Comparison of ENCODE assay signal across 27 cellular contexts in genomic region chr16:66389256-66390175, GRCh38. TPM values are rescaled to one million over a fixed set of nuclear protein-coding genes. Genes with fewer than 3 reads are reported as not detected.
DNase-seq lines count a peak whose midpoint lies in the region; ATAC-seq and TF ChIP-seq lines count a peak whose summit lies in the region.
"Had no signal": no experiment of that assay in that cellular context is flagged by ENCODE, and none has a peak within 500 bp of the region (broad histone marks: within the 10 kb centered on the region; RNA-seq: fewer than 3 reads in every experiment).

No MANE protein-coding gene starts in this region.

- H3K14ac ChIP-seq in neuronal stem cell (ENCODE audit: low read length), result no peak overlapping the region

- no peak overlapping the region for H2BK15ac ChIP-seq in neuronal stem cell (ENCODE audit: low read length)

- H4K91ac ChIP-seq in neuronal stem cell (ENCODE audit: low read depth, low read length, poor library complexity), result no peak overlapping the region

- H3K9me3 Mint-ChIP-seq in endothelial cell (ENCODE audit: unreplicated experiment), result no peaks in the 10 kb centered on the region
- no peaks in the 10 kb centered on the region for H3K9me3 Mint-ChIP-seq in type B pancreatic cell
- H3K9me3 Mint-ChIP-seq: CD4-positive, alpha-beta T cell had no signal

- no peak overlapping the region for H3K27ac Mint-ChIP-seq in endothelial cell (ENCODE audit: unreplicated experiment)
- H3K27ac Mint-ChIP-seq in type B pancreatic cell, result no peak overlapping the region
- H3K27ac Mint-ChIP-seq: CD4-positive, alpha-beta T cell had no signal

- H3K4me3 Mint-ChIP-seq in endothelial cell (ENCODE audit: unreplicated experiment), result peak overlapping the region; percentile 68
- H3K4me3 Mint-ChIP-seq in type B pancreatic cell, result no peak overlapping the region
- H3K4me3 Mint-ChIP-seq: CD4-positive, alpha-beta T cell had no signal

- peaks cover 22% of the 10 kb centered on the region for H3K27me3 Mint-ChIP-seq in endothelial cell (ENCODE audit: unreplicated experiment)
- no peaks in the 10 kb centered on the region for H3K27me3 Mint-ChIP-seq in type B pancreatic cell

- H2BK5ac ChIP-seq in neuronal stem cell (ENCODE audit: low read length), result no peak overlapping the region

- no peaks in the 10 kb centered on the region for H3K4me1 ChIP-seq in neuronal stem cell (ENCODE audit: control insufficient read depth in 2 of 2, insufficient read depth in 1 of 2, low read depth in 1 of 2, low read length in 2 of 2)
- H3K4me1 ChIP-seq: A549; BLaER1 treated with 17β-estradiol and CSF1 and Interleukin-3, amounts not matched to agents 10 nM and 100 nM; SJSA1 had no signal

- H3K23ac ChIP-seq in neuronal stem cell (ENCODE audit: low read depth, low read length, poor library complexity), result no peak overlapping the region

- no peak for ATAC-seq in HG03460 (IDR thresholded peaks at IDR 0.05; ENCODE audit: unreplicated experiment)
- ATAC-seq: A549 had no signal

- no peak overlapping the region for H3K9ac ChIP-seq in neuronal stem cell (ENCODE audit: low read depth, low read length, poor library complexity)
- H3K9ac ChIP-seq: BLaER1 treated with 17β-estradiol and CSF1 and Interleukin-3, amounts not matched to agents 10 nM and 100 nM; GM23248 had no signal

- H2AFZ ChIP-seq in neuronal stem cell (ENCODE audit: low read length), result no peak overlapping the region
- H2AFZ ChIP-seq: GM23248 had no signal

- peak overlapping the region; percentile 21 for H3K18ac ChIP-seq in neuronal stem cell (ENCODE audit: low read length)

- DNase-seq in ecto neural progenitor cell (ENCODE audit: low spot score) (peak; percentile 28), endothelial cell (ENCODE audit: low spot score) (no peak), neuronal stem cell (ENCODE audit: low spot score) (no peak), type B pancreatic cell (ENCODE audit: extremely low spot score, unreplicated experiment) (peak; percentile 54), NCI-H1092 treated with DMSO at 0.1 percent for 48 hours (lab: John Stamatoyannopoulos, UW) (no peak), DMS53 treated with DMSO at 0.1 percent for 48 hours (lab: John Stamatoyannopoulos, UW; ENCODE audit: unreplicated experiment) (no peak)
- DNase-seq: AML-193; CD4-positive, alpha-beta T cell; GM23248; HCEC 1CT; NCI-H1048; NCI-H1436; NCI-H187; NCI-H2081 treated with DMSO at 0.1 percent for 48 hours; NCI-H2171; NCI-H226; NCI-H510A; NCI-H69; Right ventricle myocardium superior; RPMI8226 had no signal

- H2AK5ac ChIP-seq in neuronal stem cell (ENCODE audit: low read depth, low read length), result no peak overlapping the region

- H3K4me1 Mint-ChIP-seq in endothelial cell (ENCODE audit: unreplicated experiment) (peaks cover 22% of the 10 kb centered on the region), type B pancreatic cell (ENCODE audit: unreplicated experiment) (no peaks in the 10 kb centered on the region)

- no peaks in the 10 kb centered on the region for H3K27me3 ChIP-seq in neuronal stem cell (ENCODE audit: control insufficient read depth in 3 of 3, insufficient read depth in 3 of 3, low read depth in 1 of 3, low read length in 3 of 3)
- H3K27me3 ChIP-seq: BLaER1 treated with 17β-estradiol and CSF1 and Interleukin-3, amounts not matched to agents 10 nM and 100 nM; SJSA1 had no signal

- H4K8ac ChIP-seq in neuronal stem cell (ENCODE audit: low read depth, low read length), result no peak overlapping the region

- H2BK120ac ChIP-seq in neuronal stem cell (ENCODE audit: low read depth, low read length), result no peak overlapping the region

- H3K27ac ChIP-seq in neuronal stem cell (replicated peaks; ENCODE audit: low read length), result no peak overlapping the region
- H3K27ac ChIP-seq: A549; BLaER1 treated with 17β-estradiol and CSF1 and Interleukin-3, amounts not matched to agents 10 nM and 100 nM; GM23248; SJSA1 had no signal

- TF ChIP-seq CTCF in endothelial cell (IDR thresholded peaks at IDR 0.05; ENCODE audit: unreplicated experiment) (no peak), type B pancreatic cell (conservative IDR thresholded peaks at IDR 0.05) (no peak)

- no peak overlapping the region for H2BK12ac ChIP-seq in neuronal stem cell (ENCODE audit: low read length)

- no CpG with 5 or more reads among the region's 13 CpGs for WGBS in neuronal stem cell (ENCODE audit: extremely low coverage in 2 of 2, insufficient read length in 2 of 2, insufficient replicate concordance in 1 of 2), 2 donors

- H3K9me3 ChIP-seq in neuronal stem cell (replicated peaks in 1 of 2; ENCODE audit: control insufficient read depth in 2 of 2, insufficient read depth in 1 of 2, low read depth in 1 of 2, low read length in 2 of 2), result no peaks in the 10 kb centered on the region
- H3K9me3 ChIP-seq: A549, SJSA1 had no signal

- H3K4me3 ChIP-seq in neuronal stem cell (ENCODE audit: low read length in 2 of 2), result no peak overlapping the region
- H3K4me3 ChIP-seq: A549; BLaER1 treated with 17β-estradiol and CSF1 and Interleukin-3, amounts not matched to agents 10 nM and 100 nM; GM23248; SJSA1 had no signal

- H3K4me2 ChIP-seq in neuronal stem cell (ENCODE audit: insufficient read depth, low read length, poor library complexity, severe bottlenecking), result no peak overlapping the region
- H3K4me2 ChIP-seq: A549; BLaER1 treated with 17β-estradiol and CSF1 and Interleukin-3, amounts not matched to agents 10 nM and 100 nM had no signal

- H3K36me3 ChIP-seq in neuronal stem cell (replicated peaks in 1 of 2; ENCODE audit: control insufficient read depth in 2 of 2, insufficient read depth in 2 of 2, low read length in 2 of 2), result no peaks in the 10 kb centered on the region
- H3K36me3 ChIP-seq: BLaER1 treated with 17β-estradiol and CSF1 and Interleukin-3, amounts not matched to agents 10 nM and 100 nM; SJSA1 had no signal

- no peak overlapping the region for H3K4ac ChIP-seq in neuronal stem cell (ENCODE audit: low read length)

- H3K79me1 ChIP-seq in neuronal stem cell (ENCODE audit: low read depth, low read length), result no peaks in the 10 kb centered on the region

- H3K36me3 Mint-ChIP-seq in endothelial cell (ENCODE audit: low read depth, unreplicated experiment) (peaks cover 73% of the 10 kb centered on the region), type B pancreatic cell (no peaks in the 10 kb centered on the region)

RNA-seq across cellular contexts. Expression of gene CDH5, which starts 23.0 kb away (rescaled TPM):
- total RNA-seq in endothelial cell (ENCODE audit: unreplicated experiment) (1,308 TPM), type B pancreatic cell (ENCODE audit: low replicate concordance) (0.40 and 0.46 TPM in 2 replicates)
- polyA plus RNA-seq in neuronal stem cell (2013, experiment 1 of 2), result 0.21 TPM
- polyA plus RNA-seq in neuronal stem cell (2013, experiment 2 of 2), result 0.25 TPM
- total RNA-seq: CD4-positive, alpha-beta T cell; G401; GM23248; HT-29; SJSA1 had no signal
- polyA plus RNA-seq: GM23248 had no signal

RNA-seq across cellular contexts. Expression of gene BEAN1, which starts 37.6 kb away (rescaled TPM):
- 0.49 TPM for total RNA-seq in endothelial cell (ENCODE audit: unreplicated experiment)
- 1.4 TPM for polyA plus RNA-seq in neuronal stem cell (2013, experiment 1 of 2)
- 1.6 TPM for polyA plus RNA-seq in neuronal stem cell (2013, experiment 2 of 2)
- 1.1 and 3.2 TPM in 2 replicates for total RNA-seq in type B pancreatic cell (ENCODE audit: low replicate concordance)
- total RNA-seq: CD4-positive, alpha-beta T cell; Daoy; G401; HT-29; SJSA1 had no signal

Comparison
In these comparisons a context has a peak if more than half of its experiments do, and no peak if none do; other contexts are left out.
1. DNase-seq: peak in ecto neural progenitor cell (single experiment) and type B pancreatic cell (single experiment); none in endothelial cell (single experiment), neuronal stem cell (single experiment), NCI-H1092 treated with DMSO at 0.1 percent for 48 hours (single experiment) and DMS53 treated with DMSO at 0.1 percent for 48 hours (single experiment).
2. RNA of gene CDH5, which starts 23.0 kb away (total RNA-seq): 1,308 TPM in endothelial cell (single experiment); 0.40 to 0.46 TPM in type B pancreatic cell; every median in the first group is over 100 times any median in the second.